In the genomic region with DNA sequence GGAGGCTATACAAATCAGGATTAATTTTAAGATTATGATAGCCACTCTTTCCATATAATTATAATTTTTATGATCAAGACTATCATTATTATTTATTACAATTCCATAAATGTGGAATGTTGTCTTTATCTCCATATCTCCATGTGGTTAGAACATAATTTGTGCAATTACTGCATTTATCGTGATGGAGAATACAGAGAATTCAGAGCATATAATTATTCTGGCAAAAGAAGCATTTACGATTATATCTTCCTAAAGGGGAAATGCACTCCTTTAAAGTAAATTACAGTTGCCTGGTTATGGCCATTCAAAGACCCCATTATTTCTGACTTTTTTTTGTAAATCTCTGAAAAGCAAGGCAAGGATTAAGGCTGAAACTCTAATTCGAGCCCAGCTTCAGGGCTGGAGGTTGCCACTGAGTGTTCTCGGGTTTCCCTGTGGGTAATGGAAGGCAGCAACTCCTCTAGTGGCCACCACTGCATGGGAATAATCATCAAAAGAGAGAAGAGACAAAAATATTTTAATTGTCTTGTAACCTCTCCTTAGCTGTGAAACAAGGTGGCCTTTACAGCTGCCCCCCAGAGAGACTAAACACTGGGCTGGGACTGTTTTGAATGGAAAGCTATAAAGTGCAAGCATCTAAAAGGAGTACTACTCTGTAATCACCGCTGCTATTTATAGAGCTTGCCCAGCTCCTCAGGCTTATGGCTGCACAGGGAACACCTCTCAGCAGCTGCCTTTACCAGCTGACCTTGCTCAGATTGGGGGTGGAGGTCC, we compare ENCODE assay signal across 23 cellular contexts. TPM values are rescaled to one million over a fixed set of nuclear protein-coding genes. Genes with fewer than 3 reads are reported as not detected.
DNase-seq lines count a peak whose midpoint lies in the region; ATAC-seq and TF ChIP-seq lines count a peak whose summit lies in the region.
"Had no signal": no experiment of that assay in that cellular context is flagged by ENCODE, and none has a peak within 500 bp of the region (broad histone marks: within the 10 kb centered on the region; RNA-seq: fewer than 3 reads in every experiment).

No MANE protein-coding gene starts in this region.

- peaks cover 18% of the 10 kb centered on the region for H3K4me1 Mint-ChIP-seq in nephron
- H3K4me1 Mint-ChIP-seq in HFFc6 (ENCODE audit: low read depth) = peaks cover 10% of the 10 kb centered on the region
- H3K4me1 Mint-ChIP-seq: activated naive CD8-positive, alpha-beta T cell treated with anti-CD3 and anti-CD28 coated beads, Interleukin-2, amount 10 ng/mL, durations not matched to agents 7 days and 5 days; immature natural killer cell had no signal

- H3K27me3 Mint-ChIP-seq in nephron (ENCODE audit: low read depth) = peaks cover 11% of the 10 kb centered on the region
- H3K27me3 Mint-ChIP-seq in HFFc6 (ENCODE audit: insufficient read depth) = peaks cover 10% of the 10 kb centered on the region

- H3K9me3 ChIP-seq in HEK293 (ENCODE audit: control insufficient read depth, insufficient read depth, low read depth, low read length) (no peaks in the 10 kb centered on the region), SJCRH30 (replicated peaks) (no peaks in the 10 kb centered on the region)
- H3K9me3 ChIP-seq: upper lobe of right lung had no signal

- H3K4me1 ChIP-seq in HEK293 (ENCODE audit: control insufficient read depth, insufficient read depth, low read length) (peaks cover 4% of the 10 kb centered on the region), SJCRH30 (peaks cover 29% of the 10 kb centered on the region)
- H3K4me1 ChIP-seq: upper lobe of right lung had no signal

- DNase-seq in ELF-1 (ENCODE audit: low read depth, low spot score) (peak; percentile 18), SJCRH30 (peak; percentile 36 to 58), activated T-cell treated with anti-CD3 and anti-CD28 coated beads for 4 hours (no peak), NCI-H774 (lab: John Stamatoyannopoulos, UW) (no peak), HFFc6 (no peak)
- DNase-seq: activated CD4-positive, alpha-beta T cell treated with anti-CD3 and anti-CD28 coated beads for 1 hour; activated naive CD8-positive, alpha-beta T cell treated with anti-CD3 and anti-CD28 coated beads, Interleukin-2, amount 10 ng/mL, durations not matched to agents 7 days and 5 days; GOT3; immature natural killer cell; NCI-H1694 treated with DMSO at 0.1 percent for 48 hours; NCI-H510A; OCI-M1; posterior cingulate gyrus; stimulated activated CD4-positive, alpha-beta T cell treated with anti-CD3 and anti-CD28 coated beads, Interleukin-2, amount 100 ng/mL, for 48 hours; T-helper 9 cell; upper lobe of right lung had no signal

- no peak for TF ChIP-seq CTCF in HEK293 (tag by site-specific recombination; IDR thresholded peaks at IDR 0.05)
- TF ChIP-seq CTCF in nephron (IDR thresholded peaks at IDR 0.05; ENCODE audit: unreplicated experiment in 3 of 3) = no peak
- TF ChIP-seq CTCF in HFFc6 (IDR thresholded peaks at IDR 0.05) = no peak

- H3K9me3 Mint-ChIP-seq in nephron = peaks cover 6% of the 10 kb centered on the region
- no peaks in the 10 kb centered on the region for H3K9me3 Mint-ChIP-seq in HFFc6
- H3K9me3 Mint-ChIP-seq: activated T-helper 1 cell treated with anti-CD3 and anti-CD28 coated beads, Interleukin-12 subunit alpha, Interleukin-12 subunit beta, Interleukin-2, Interleukin-4 antibody, amounts not matched to agents 30 ng/mL and 10 ng/mL and 1 ng/mL, durations not matched to agents 14 hours and 24 hours and 36 hours had no signal

- H3K4me3 ChIP-seq in HEK293 (ENCODE audit: low read depth, low read length) (no peak overlapping the region), SJCRH30 (peak overlapping the region; percentile 23; the same call in 1 of the 2 replicates)
- H3K4me3 ChIP-seq: coronary artery, lung, skin epidermis, upper lobe of right lung had no signal

- POLR2A ChIA-PET in HEK293 (lab: Yijun Ruan, JAX) = no interaction called here

- H3K27ac Mint-ChIP-seq in nephron (peak overlapping the region in 2 of 3 experiments; percentile 61 to 73), HFFc6 (no peak overlapping the region)
- H3K27ac Mint-ChIP-seq: activated naive CD8-positive, alpha-beta T cell treated with anti-CD3 and anti-CD28 coated beads, Interleukin-2, amount 10 ng/mL, durations not matched to agents 7 days and 5 days; activated T-helper 1 cell treated with anti-CD3 and anti-CD28 coated beads, Interleukin-12 subunit alpha, Interleukin-12 subunit beta, Interleukin-2, Interleukin-4 antibody, amounts not matched to agents 30 ng/mL and 10 ng/mL and 1 ng/mL, durations not matched to agents 14 hours and 24 hours and 36 hours; immature natural killer cell had no signal

- CTCF ChIA-PET in HEK293 (lab: Yijun Ruan, JAX) = interaction anchor here (0.6 to 1.8 kb wide), 5 partner anchors 42 to 450 kb away, joined by 3 to 10 read pairs (median 4); no protein-coding TSS in a partner anchor

- H3K27ac ChIP-seq in HEK293 (ENCODE audit: extremely low read depth, low read depth, low read length) (peak overlapping the region; percentile 29; the same call in 1 of the 2 replicates), SJCRH30 (no peak overlapping the region)
- H3K27ac ChIP-seq: coronary artery, skin epidermis, upper lobe of right lung had no signal

- no peak for ATAC-seq in GM21723 (IDR thresholded peaks at IDR 0.05; ENCODE audit: unreplicated experiment)

- H3K4me3 Mint-ChIP-seq in nephron = no peak overlapping the region
- no peak overlapping the region for H3K4me3 Mint-ChIP-seq in HFFc6
- H3K4me3 Mint-ChIP-seq: activated naive CD8-positive, alpha-beta T cell treated with anti-CD3 and anti-CD28 coated beads, Interleukin-2, amount 10 ng/mL, durations not matched to agents 7 days and 5 days; activated T-helper 1 cell treated with anti-CD3 and anti-CD28 coated beads, Interleukin-12 subunit alpha, Interleukin-12 subunit beta, Interleukin-2, Interleukin-4 antibody, amounts not matched to agents 30 ng/mL and 10 ng/mL and 1 ng/mL, durations not matched to agents 14 hours and 24 hours and 36 hours; immature natural killer cell had no signal

- H3K36me3 ChIP-seq in HEK293 (ENCODE audit: control insufficient read depth in 2 of 2, insufficient read depth in 1 of 2, low read length in 2 of 2) (no peaks in the 10 kb centered on the region), SJCRH30 (no peaks in the 10 kb centered on the region)
- H3K36me3 ChIP-seq: upper lobe of right lung had no signal

- no peaks in the 10 kb centered on the region for H3K36me3 Mint-ChIP-seq in nephron (ENCODE audit: low read depth)
- no peaks in the 10 kb centered on the region; the same call in 1 of the 2 replicates for H3K36me3 Mint-ChIP-seq in HFFc6 (ENCODE audit: low read depth)
- H3K36me3 Mint-ChIP-seq: activated naive CD8-positive, alpha-beta T cell treated with anti-CD3 and anti-CD28 coated beads, Interleukin-2, amount 10 ng/mL, durations not matched to agents 7 days and 5 days; immature natural killer cell had no signal

- no peaks in the 10 kb centered on the region for H3K27me3 ChIP-seq in SJCRH30
- H3K27me3 ChIP-seq: upper lobe of right lung had no signal

TF ChIP-seq in HEK293, 187 proteins besides CTCF, POLR2A, EP300 and RAD21 (continues in another document):
- TF ChIP-seq ZNF426 (tag by site-specific recombination; IDR thresholded peaks at IDR 0.05) = no peak
- no peak for TF ChIP-seq ZNF354C (tag by site-specific recombination; IDR thresholded peaks at IDR 0.05; ENCODE audit: borderline replicate concordance, low read depth)
- TF ChIP-seq, protein P1, sequence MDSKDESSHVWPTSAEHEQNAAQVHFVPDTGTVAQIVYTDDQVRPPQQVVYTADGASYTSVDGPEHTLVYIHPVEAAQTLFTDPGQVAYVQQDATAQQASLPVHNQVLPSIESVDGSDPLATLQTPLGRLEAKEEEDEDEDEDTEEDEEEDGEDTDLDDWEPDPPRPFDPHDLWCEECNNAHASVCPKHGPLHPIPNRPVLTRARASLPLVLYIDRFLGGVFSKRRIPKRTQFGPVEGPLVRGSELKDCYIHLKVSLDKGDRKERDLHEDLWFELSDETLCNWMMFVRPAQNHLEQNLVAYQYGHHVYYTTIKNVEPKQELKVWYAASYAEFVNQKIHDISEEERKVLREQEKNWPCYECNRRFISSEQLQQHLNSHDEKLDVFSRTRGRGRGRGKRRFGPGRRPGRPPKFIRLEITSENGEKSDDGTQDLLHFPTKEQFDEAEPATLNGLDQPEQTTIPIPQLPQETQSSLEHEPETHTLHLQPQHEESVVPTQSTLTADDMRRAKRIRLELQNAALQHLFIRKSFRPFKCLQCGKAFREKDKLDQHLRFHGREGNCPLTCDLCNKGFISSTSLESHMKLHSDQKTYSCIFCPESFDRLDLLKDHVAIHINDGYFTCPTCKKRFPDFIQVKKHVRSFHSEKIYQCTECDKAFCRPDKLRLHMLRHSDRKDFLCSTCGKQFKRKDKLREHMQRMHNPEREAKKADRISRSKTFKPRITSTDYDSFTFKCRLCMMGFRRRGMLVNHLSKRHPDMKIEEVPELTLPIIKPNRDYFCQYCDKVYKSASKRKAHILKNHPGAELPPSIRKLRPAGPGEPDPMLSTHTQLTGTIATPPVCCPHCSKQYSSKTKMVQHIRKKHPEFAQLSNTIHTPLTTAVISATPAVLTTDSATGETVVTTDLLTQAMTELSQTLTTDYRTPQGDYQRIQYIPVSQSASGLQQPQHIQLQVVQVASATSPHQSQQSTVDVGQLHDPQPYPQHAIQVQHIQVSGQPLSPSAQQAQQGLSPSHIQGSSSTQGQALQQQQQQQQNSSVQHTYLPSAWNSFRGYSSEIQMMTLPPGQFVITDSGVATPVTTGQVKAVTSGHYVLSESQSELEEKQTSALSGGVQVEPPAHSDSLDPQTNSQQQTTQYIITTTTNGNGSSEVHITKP (tag by site-specific recombination; IDR thresholded peaks at IDR 0.05) = no peak
- TF ChIP-seq, protein P2, sequence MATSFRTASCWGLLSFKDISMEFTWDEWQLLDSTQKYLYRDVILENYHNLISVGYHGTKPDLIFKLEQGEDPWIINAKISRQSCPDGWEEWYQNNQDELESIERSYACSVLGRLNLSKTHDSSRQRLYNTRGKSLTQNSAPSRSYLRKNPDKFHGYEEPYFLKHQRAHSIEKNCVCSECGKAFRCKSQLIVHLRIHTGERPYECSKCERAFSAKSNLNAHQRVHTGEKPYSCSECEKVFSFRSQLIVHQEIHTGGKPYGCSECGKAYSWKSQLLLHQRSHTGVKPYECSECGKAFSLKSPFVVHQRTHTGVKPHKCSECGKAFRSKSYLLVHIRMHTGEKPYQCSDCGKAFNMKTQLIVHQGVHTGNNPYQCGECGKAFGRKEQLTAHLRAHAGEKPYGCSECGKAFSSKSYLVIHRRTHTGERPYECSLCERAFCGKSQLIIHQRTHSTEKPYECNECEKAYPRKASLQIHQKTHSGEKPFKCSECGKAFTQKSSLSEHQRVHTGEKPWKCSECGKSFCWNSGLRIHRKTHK (tag by site-specific recombination; IDR thresholded peaks at IDR 0.05) = no peak
- TF ChIP-seq ZNF211 (tag by site-specific recombination; IDR thresholded peaks at IDR 0.05; ENCODE audit: low read depth) = no peak

RNA-seq across cellular contexts. Expression of a gene that starts 59.8 kb away (rescaled TPM):
- 43.5 and 50.3 TPM in 2 replicates for total RNA-seq in SJCRH30 (2014; rRNA removed; shearing (Covaris generic))
- total RNA-seq in HFFc6 (2021; fragmentation: NEBNext Ultra II Directional; extraction: Animal tissue kit (Norgen Biotek cat#: 25700)) = 1 to 10 TPM in 4 of 6 experiments, under 1 TPM in 2; 0.21 to 2.1 (median 1.3) TPM
- total RNA-seq: activated naive CD8-positive, alpha-beta T cell treated with anti-CD3 and anti-CD28 coated beads, Interleukin-2, amount 10 ng/mL, durations not matched to agents 7 days and 5 days; activated T-helper 1 cell treated with anti-CD3 and anti-CD28 coated beads, Interleukin-12 subunit alpha, Interleukin-12 subunit beta, Interleukin-2, Interleukin-4 antibody, amounts not matched to agents 30 ng/mL and 10 ng/mL and 1 ng/mL, durations not matched to agents 14 hours and 24 hours and 36 hours had no signal

Comparison
In these comparisons a context has a peak if more than half of its experiments do, and no peak if none do; other contexts are left out.
1. DNase-seq: peak in ELF-1 (single experiment) and SJCRH30 (2 of 2); none in activated T-cell treated with anti-CD3 and anti-CD28 coated beads for 4 hours (single experiment), NCI-H774 (single experiment) and HFFc6 (single experiment).
2. RNA of a gene that starts 59.8 kb away (total RNA-seq): 43.5 to 50.3 TPM in SJCRH30; 0.21 to 2.1 TPM in HFFc6; every median in the first group is over 10 times any median in the second.